In genomic region chr12:93733358-93733757, GRCh38 we compare ENCODE assay signal across 1 cellular context.
TF ChIP-seq lines count a peak whose summit lies in the region.

No MANE protein-coding gene starts in this region.

TF ChIP-seq in H1, 55 proteins besides CTCF, POLR2A, EP300 and RAD21 (continued from another document):
- TF ChIP-seq YY1 (IDR thresholded peaks at IDR 0.05; ENCODE audit: low read depth, low read length) (no peak), HDAC2 (IDR thresholded peaks at IDR 0.05; ENCODE audit: borderline replicate concordance in 1 of 2, low read depth in 2 of 2, low read length in 2 of 2) (no peak), JUN (IDR thresholded peaks at IDR 0.05; ENCODE audit: low read depth, low read length) (no peak), SRF (IDR thresholded peaks at IDR 0.05; ENCODE audit: low read depth, low read length) (no peak), CBX8 (IDR thresholded peaks at IDR 0.05; ENCODE audit: borderline replicate concordance, low read depth, low read length) (no peak), RNF2 (IDR thresholded peaks at IDR 0.05; ENCODE audit: borderline replicate concordance, low read depth, low read length, missing control alignments, poor library complexity, severe bottlenecking) (no peak), ATF3 (IDR thresholded peaks at IDR 0.05; ENCODE audit: insufficient read depth, low read depth, low read length) (no peak), TCF12 (IDR thresholded peaks at IDR 0.05; ENCODE audit: low read depth, low read length) (no peak), NRF1 (IDR thresholded peaks at IDR 0.05; ENCODE audit: low read depth, low read length) (no peak), SIN3A (conservative IDR thresholded peaks at IDR 0.05 in 1 of 2, IDR thresholded peaks at IDR 0.05 in 1 of 2; ENCODE audit: low read depth in 1 of 2, low read length in 2 of 2) (no peak), SIX5 (IDR thresholded peaks at IDR 0.05; ENCODE audit: low read depth, low read length) (no peak), ZNF274 (IDR thresholded peaks at IDR 0.05; ENCODE audit: borderline replicate concordance, extremely low read depth, low read length) (no peak)
